Comparison of ENCODE assay signal across 8 cellular contexts in genomic region chr3:197456271-197457091, GRCh38.
DNase-seq lines count a peak whose midpoint lies in the region; ATAC-seq and TF ChIP-seq lines count a peak whose summit lies in the region.

No MANE protein-coding gene starts in this region.

- H3K36me3 ChIP-seq in body of pancreas (replicated peaks in 1 of 2; ENCODE audit: insufficient read depth in 1 of 2, low read depth in 2 of 2) (no peaks in the 10 kb centered on the region), skeletal muscle tissue (ENCODE audit: control insufficient read depth in 3 of 3, insufficient read depth in 3 of 3, low read length in 3 of 3) (no peaks in the 10 kb centered on the region)

- H3K4me1 ChIP-seq in body of pancreas (peaks cover 15% of the 10 kb centered on the region), skeletal muscle tissue (ENCODE audit: control insufficient read depth in 3 of 3, insufficient read depth in 3 of 3, low read length in 3 of 3) (peaks cover 6 to 11% (median 10%) of the 10 kb centered on the region in 3 donors)

- WGBS in body of pancreas, 2 donors = 9 to 16% methylated on average over 37 to 47 of the region's 47 CpGs

- H3K9me3 ChIP-seq in body of pancreas (no peaks in the 10 kb centered on the region), iPS-18c (ENCODE audit: control insufficient read depth, insufficient read depth, low read length) (peaks cover 3% of the 10 kb centered on the region), skeletal muscle tissue (ENCODE audit: control insufficient read depth in 3 of 3, low read length in 3 of 3) (no peaks in the 10 kb centered on the region)

- intact Hi-C loops in body of pancreas (cut with DNase I) = no loop called here

- H3K9ac ChIP-seq in skeletal muscle tissue (ENCODE audit: low read depth in 1 of 3, low read length in 3 of 3) = peak overlapping the region; percentile 71 to 85 (median 81)

- H3K27ac ChIP-seq in RWPE1 = peak overlapping the region; percentile 68
- peak overlapping the region; percentile 29 to 74 (median 53) for H3K27ac ChIP-seq in body of pancreas
- H3K27ac ChIP-seq in skeletal muscle tissue (ENCODE audit: low read depth, low read length) = peak overlapping the region; percentile 45

- H3K27me3 ChIP-seq in body of pancreas = no peaks in the 10 kb centered on the region
- no peaks in the 10 kb centered on the region for H3K27me3 ChIP-seq in skeletal muscle tissue (ENCODE audit: control insufficient read depth in 3 of 3, insufficient read depth in 3 of 3, low read length in 3 of 3)

- TF ChIP-seq POLR2A in body of pancreas (IDR thresholded peaks at IDR 0.05) = peak in 2 of 3 donors; percentile 55 to 64

- TF ChIP-seq CTCF in RWPE1 (conservative IDR thresholded peaks at IDR 0.05; ENCODE audit: low read depth) (no peak), body of pancreas (IDR thresholded peaks at IDR 0.05) (no peak)

- H3K4me3 ChIP-seq in body of pancreas = peak overlapping the region in 1 of 2 donors; percentile 28
- peak overlapping the region; percentile 67 for H3K4me3 ChIP-seq in iPS-18c (ENCODE audit: insufficient read depth, low read depth, low read length)
- H3K4me3 ChIP-seq in skeletal muscle tissue (ENCODE audit: low read length in 3 of 3) = peak overlapping the region; percentile 78 to 87 (median 80)

- POLR2A ChIA-PET in RWPE1 (lab: Yijun Ruan, JAX; ENCODE audit: low non-redundant PET) = interaction anchor here (0.7 kb wide), 1 partner anchor 60 kb away, joined by 4 read pairs; no protein-coding TSS in a partner anchor

- DNase-seq in Ammon's horn (ENCODE audit: low spot score) = peak; percentile 82
- DNase-seq in RWPE1 (ENCODE audit: low spot score) = peak; percentile 71
- peak; percentile 79 to 87 (median 84) for DNase-seq in body of pancreas
- DNase-seq in NCI-H2107 (lab: John Stamatoyannopoulos, UW) = no peak
- no peak for DNase-seq in anterior cingulate cortex (lab: John Stamatoyannopoulos, UW)

- ATAC-seq in GM21825 (IDR thresholded peaks at IDR 0.05; ENCODE audit: unreplicated experiment) (peak; percentile 72), body of pancreas (peak; percentile 93)

- CTCF ChIA-PET in RWPE1 (lab: Yijun Ruan, JAX) = interaction anchor here (0.6 kb wide), 2 partner anchors 58 to 89 kb away, joined by 3 read pairs; no protein-coding TSS in a partner anchor

Comparison
In these comparisons a context has a peak if more than half of its experiments do, and no peak if none do; other contexts are left out.
1. DNase-seq: peak in Ammon's horn (single experiment), RWPE1 (single experiment) and body of pancreas (4 of 4); none in NCI-H2107 (single experiment) and anterior cingulate cortex (0 of 58).
2. Peak in every context shown above with its lines, with median percentiles within 50 percentile points of each other: H3K27ac ChIP-seq.